8 cellular contexts compared by ENCODE assay signal in genomic region chr15:28989239-28989830, GRCh38.
DNase-seq lines count a peak whose midpoint lies in the region; ATAC-seq and TF ChIP-seq lines count a peak whose summit lies in the region.

No MANE protein-coding gene starts in this region.

- H3K36me3 ChIP-seq in GM06990 (ENCODE audit: control insufficient read depth, insufficient read depth, low read length), result no peaks in the 10 kb centered on the region

- H3K9me3 Mint-ChIP-seq in nephron progenitor cell, result no peaks in the 10 kb centered on the region
- peaks cover 4% of the 10 kb centered on the region for H3K9me3 Mint-ChIP-seq in stimulated activated memory B cell treated with anti-CD40 and anti-IgM and Interleukin-4, amounts not matched to agents 10 μg/mL and 1 μg/mL and 100 μg/mL, for 72 hours
- H3K9me3 Mint-ChIP-seq in T-helper 2 cell treated with Interferon-gamma antibody and Interleukin-4, amounts not matched to agents 5 μg/mL and 100 μg/mL, for 36 hours, result no peaks in the 10 kb centered on the region

- H3K36me3 Mint-ChIP-seq in nephron progenitor cell (ENCODE audit: low read depth), result peaks cover 4% of the 10 kb centered on the region
- no peaks in the 10 kb centered on the region for H3K36me3 Mint-ChIP-seq in stimulated activated memory B cell treated with anti-CD40 and anti-IgM and Interleukin-4, amounts not matched to agents 10 μg/mL and 1 μg/mL and 100 μg/mL, for 72 hours
- H3K36me3 Mint-ChIP-seq in T-helper 2 cell treated with Interferon-gamma antibody and Interleukin-4, amounts not matched to agents 5 μg/mL and 100 μg/mL, for 36 hours (ENCODE audit: low read depth), result no peaks in the 10 kb centered on the region

- in situ Hi-C loops in astrocyte of the cerebellum (cut with HindIII; ENCODE audit: low sequenced_read_pairs), result no loop called here

- no peaks in the 10 kb centered on the region for H3K27me3 Mint-ChIP-seq in nephron progenitor cell (ENCODE audit: low read depth, poor library complexity)
- H3K27me3 Mint-ChIP-seq in stimulated activated memory B cell treated with anti-CD40 and anti-IgM and Interleukin-4, amounts not matched to agents 10 μg/mL and 1 μg/mL and 100 μg/mL, for 72 hours, result peaks cover 32% of the 10 kb centered on the region
- H3K27me3 Mint-ChIP-seq in T-helper 2 cell treated with Interferon-gamma antibody and Interleukin-4, amounts not matched to agents 5 μg/mL and 100 μg/mL, for 36 hours (ENCODE audit: low read depth), result no peaks in the 10 kb centered on the region

- H3K4me3 Mint-ChIP-seq in nephron progenitor cell, result no peak overlapping the region
- no peak overlapping the region for H3K4me3 Mint-ChIP-seq in stimulated activated memory B cell treated with anti-CD40 and anti-IgM and Interleukin-4, amounts not matched to agents 10 μg/mL and 1 μg/mL and 100 μg/mL, for 72 hours
- no peak overlapping the region for H3K4me3 Mint-ChIP-seq in T-helper 2 cell treated with Interferon-gamma antibody and Interleukin-4, amounts not matched to agents 5 μg/mL and 100 μg/mL, for 36 hours

- H3K27me3 ChIP-seq in GM06990 (replicated peaks; ENCODE audit: control insufficient read depth, insufficient read depth, low read length), result no peaks in the 10 kb centered on the region

- peaks cover 57% of the 10 kb centered on the region for H3K4me1 Mint-ChIP-seq in nephron progenitor cell
- H3K4me1 Mint-ChIP-seq in stimulated activated memory B cell treated with anti-CD40 and anti-IgM and Interleukin-4, amounts not matched to agents 10 μg/mL and 1 μg/mL and 100 μg/mL, for 72 hours, result no peaks in the 10 kb centered on the region
- H3K4me1 Mint-ChIP-seq in T-helper 2 cell treated with Interferon-gamma antibody and Interleukin-4, amounts not matched to agents 5 μg/mL and 100 μg/mL, for 36 hours (ENCODE audit: low read depth), result peaks cover 10% of the 10 kb centered on the region

- H3K4me3 ChIP-seq in GM06990 (replicated peaks; ENCODE audit: low read depth, low read length), result no peak overlapping the region
- H3K4me3 ChIP-seq in astrocyte of the cerebellum (ENCODE audit: low read depth, low read length), result no peak overlapping the region

- no peak for DNase-seq in GM06990 (ENCODE audit: extremely low read depth, insufficient read length)
- peak; percentile 13 for DNase-seq in NCI-H1048 (lab: John Stamatoyannopoulos, UW)
- DNase-seq in astrocyte of the cerebellum (ENCODE audit: low read depth), result no peak
- no peak for DNase-seq in nephron progenitor cell
- DNase-seq in NCI-H1436 (lab: John Stamatoyannopoulos, UW), result no peak
- no peak for DNase-seq in T-helper 2 cell treated with Interferon-gamma antibody and Interleukin-4, amounts not matched to agents 5 μg/mL and 100 μg/mL, for 36 hours (ENCODE audit: low spot score)
- no peak for DNase-seq in NCI-H774 (lab: John Stamatoyannopoulos, UW)

- H3K27ac Mint-ChIP-seq in nephron progenitor cell, result peak overlapping the region; percentile 85
- no peak overlapping the region for H3K27ac Mint-ChIP-seq in stimulated activated memory B cell treated with anti-CD40 and anti-IgM and Interleukin-4, amounts not matched to agents 10 μg/mL and 1 μg/mL and 100 μg/mL, for 72 hours
- H3K27ac Mint-ChIP-seq in T-helper 2 cell treated with Interferon-gamma antibody and Interleukin-4, amounts not matched to agents 5 μg/mL and 100 μg/mL, for 36 hours, result no peak overlapping the region

- no peak for ATAC-seq in stimulated activated memory B cell treated with anti-CD40 and anti-IgM and Interleukin-4, amounts not matched to agents 10 μg/mL and 1 μg/mL and 100 μg/mL, for 72 hours

- TF ChIP-seq CTCF in GM06990 (IDR thresholded peaks at IDR 0.05; ENCODE audit: insufficient read depth, low read length, poor library complexity, severe bottlenecking) (peak; percentile 12), astrocyte of the cerebellum (IDR thresholded peaks at IDR 0.05; ENCODE audit: low read depth, low read length, missing control alignments) (peak; percentile 41), nephron progenitor cell (IDR thresholded peaks at IDR 0.05) (no peak)
